Comparison of ENCODE assay signal across 23 cellular contexts in genomic region chr2:168538133-168538532, GRCh38.
DNase-seq lines count a peak whose midpoint lies in the region; ATAC-seq and TF ChIP-seq lines count a peak whose summit lies in the region.
"Had no signal": no experiment of that assay in that cellular context is flagged by ENCODE, and none has a peak within 500 bp of the region (broad histone marks: within the 10 kb centered on the region; RNA-seq: fewer than 3 reads in every experiment).

No MANE protein-coding gene starts in this region.

- H3K9me3 ChIP-seq in IMR-90 (ENCODE audit: control insufficient read depth, insufficient read depth, low read length) (peaks cover 4% of the 10 kb centered on the region; the same call in 1 of the 2 replicates), mucosa of descending colon (peaks cover 12% of the 10 kb centered on the region)

- H3K4ac ChIP-seq in IMR-90 (ENCODE audit: low read depth, low read length): no peak overlapping the region

- H3K9me1 ChIP-seq in IMR-90 (ENCODE audit: insufficient read depth, low read length): no peaks in the 10 kb centered on the region; the same call in 1 of the 2 replicates

- no peak for DNase-seq in activated CD4-positive, alpha-beta T cell treated with anti-CD3 and anti-CD28 coated beads for 36 hours
- DNase-seq in activated CD4-positive, alpha-beta T cell treated with anti-CD3 and anti-CD28 coated beads, Interleukin-2, amount 50 U/mL, for 48 hours: no peak
- DNase-seq in IMR-90 (no peak), mucosa of descending colon (no peak), NCI-H345 (lab: John Stamatoyannopoulos, UW) (no peak), SKM-1 (lab: John Stamatoyannopoulos, UW; ENCODE audit: unreplicated experiment) (no peak)
- no peak for DNase-seq in activated CD4-positive, alpha-beta memory T cell treated with anti-CD3 and anti-CD28 coated beads, Interleukin-2, amount 10 ng/mL, durations not matched to agents 7 days and 5 days
- DNase-seq: 8988T; activated effector memory CD4-positive, alpha-beta T cell treated with Interleukin-2 at 50 U/mL for 16 hours; amniotic stem cell; CD8-positive, alpha-beta T cell; esophagus squamous epithelium; KG1; NCI-H1436; NCI-H510A; PC-3; SHP77 treated with DMSO at 0.1 percent for 48 hours; stimulated activated CD4-positive, alpha-beta T cell treated with anti-CD3 and anti-CD28 coated beads, Interleukin-1b, Interleukin-23, amount 100 ng/mL, for 48 hours; T-helper 1 cell had no signal

- H3K4me1 ChIP-seq in IMR-90 (ENCODE audit: control insufficient read depth, insufficient read depth, low read length): no peaks in the 10 kb centered on the region; the same call in 1 of the 2 replicates
- peaks cover 9% of the 10 kb centered on the region for H3K4me1 ChIP-seq in mucosa of descending colon (ENCODE audit: low read depth)

- H2BK20ac ChIP-seq in IMR-90 (ENCODE audit: low read depth, low read length): 0 out of 2 replicates have a peak overlapping the region, but pooled peaks have one; percentile 39

- H3K14ac ChIP-seq in IMR-90 (replicated peaks; ENCODE audit: low read depth, low read length): no peak overlapping the region

- H3K27ac Mint-ChIP-seq in activated CD4-positive, alpha-beta T cell treated with anti-CD3 and anti-CD28 coated beads for 36 hours: peak overlapping the region; percentile 41
- no peak overlapping the region for H3K27ac Mint-ChIP-seq in activated CD4-positive, alpha-beta memory T cell treated with anti-CD3 and anti-CD28 coated beads, Interleukin-2, amount 10 ng/mL, durations not matched to agents 7 days and 5 days
- H3K27ac Mint-ChIP-seq: CD8-positive, alpha-beta T cell had no signal

- no peak overlapping the region for H2AK5ac ChIP-seq in IMR-90 (ENCODE audit: low read depth, low read length)

- in situ Hi-C loops in IMR-90 (cut with MboI; ENCODE audit: low sequenced_read_pairs): no loop called here

- no peak overlapping the region for H3K56ac ChIP-seq in IMR-90 (ENCODE audit: extremely low read depth, insufficient read depth, low read length)

- no peak overlapping the region for H3K4me3 ChIP-seq in IMR-90 (ENCODE audit: insufficient read depth, low read depth, low read length)
- no peak overlapping the region for H3K4me3 ChIP-seq in mucosa of descending colon
- H3K4me3 ChIP-seq: cardiac muscle cell, coronary artery, esophagus squamous epithelium, suprapubic skin had no signal

- H3K9me3 Mint-ChIP-seq in activated CD4-positive, alpha-beta T cell treated with anti-CD3 and anti-CD28 coated beads for 36 hours (ENCODE audit: low read depth): peaks cover 22% of the 10 kb centered on the region
- peaks cover 22% of the 10 kb centered on the region for H3K9me3 Mint-ChIP-seq in activated CD4-positive, alpha-beta memory T cell treated with anti-CD3 and anti-CD28 coated beads, Interleukin-2, amount 10 ng/mL, durations not matched to agents 7 days and 5 days

- H3K36me3 ChIP-seq in IMR-90 (ENCODE audit: control insufficient read depth, insufficient read depth, low read length) (no peaks in the 10 kb centered on the region), mucosa of descending colon (ENCODE audit: low read depth) (no peaks in the 10 kb centered on the region)
- H3K36me3 ChIP-seq: cardiac muscle cell, esophagus squamous epithelium, suprapubic skin had no signal

- WGBS in IMR-90 (ENCODE audit: extremely low coverage in 2 of 2, insufficient read length in 1 of 2), 2 experiments: no CpG with 5 or more reads among the region's 1 CpG

- BruUV-seq in IMR-90 (replicated peaks; lab: Mats Ljungman, UMichigan): no TSS peak

- TF ChIP-seq CTCF in IMR-90 (conservative IDR thresholded peaks at IDR 0.05; ENCODE audit: low read depth, low read length) (no peak), mucosa of descending colon (IDR thresholded peaks at IDR 0.05) (no peak)

- H3K23ac ChIP-seq in IMR-90 (ENCODE audit: low read depth, low read length): no peak overlapping the region

- no peak overlapping the region for H4K8ac ChIP-seq in IMR-90 (ENCODE audit: low read depth in 2 of 2, low read length in 2 of 2)

- no peak overlapping the region for H3K9ac ChIP-seq in IMR-90 (ENCODE audit: low read depth, low read length)

- H3K4me1 Mint-ChIP-seq in activated CD4-positive, alpha-beta T cell treated with anti-CD3 and anti-CD28 coated beads for 36 hours: peaks cover 55% of the 10 kb centered on the region
- peaks cover 37% of the 10 kb centered on the region for H3K4me1 Mint-ChIP-seq in activated CD4-positive, alpha-beta memory T cell treated with anti-CD3 and anti-CD28 coated beads, Interleukin-2, amount 10 ng/mL, durations not matched to agents 7 days and 5 days

- H3K27me3 ChIP-seq in IMR-90 (ENCODE audit: control insufficient read depth, insufficient read depth, low read length): no peaks in the 10 kb centered on the region
- H3K27me3 ChIP-seq: cardiac muscle cell, esophagus squamous epithelium, suprapubic skin had no signal

- TF ChIP-seq POLR2A in IMR-90 (IDR thresholded peaks at IDR 0.05; ENCODE audit: low read depth, low read length): no peak

- H2AK9ac ChIP-seq in IMR-90 (replicated peaks; ENCODE audit: low read depth, low read length, poor library complexity): no peak overlapping the region

- POLR2A ChIA-PET in activated CD4-positive, alpha-beta T cell treated with anti-CD3 and anti-CD28 coated beads for 36 hours (lab: Charles Lee): no interaction called here
- POLR2A ChIA-PET in IMR-90 (lab: Charles Lee; ENCODE audit: unreplicated experiment): no interaction called here
- POLR2A ChIA-PET in activated CD4-positive, alpha-beta memory T cell treated with anti-CD3 and anti-CD28 coated beads, Interleukin-2, amount 10 ng/mL, durations not matched to agents 7 days and 5 days (lab: Charles Lee): no interaction called here

- no peak overlapping the region for H2AFZ ChIP-seq in IMR-90 (replicated peaks; ENCODE audit: low read length, poor library complexity)

- CTCF ChIA-PET in activated CD4-positive, alpha-beta T cell treated with anti-CD3 and anti-CD28 coated beads for 36 hours (lab: Charles Lee): no interaction called here
- CTCF ChIA-PET in IMR-90 (lab: Yijun Ruan, JAX): interaction anchor here (1.2 kb wide), 1 partner anchor 67 kb away, joined by 12 read pairs; no protein-coding TSS in a partner anchor
- CTCF ChIA-PET in activated CD4-positive, alpha-beta memory T cell treated with anti-CD3 and anti-CD28 coated beads, Interleukin-2, amount 10 ng/mL, durations not matched to agents 7 days and 5 days (lab: Charles Lee): no interaction called here

- ATAC-seq in activated CD4-positive, alpha-beta T cell treated with anti-CD3 and anti-CD28 coated beads for 36 hours: no peak
- ATAC-seq in IMR-90 (ENCODE audit: low read depth): no peak
- peak; percentile 5 for ATAC-seq in mucosa of descending colon
- ATAC-seq: CD8-positive, alpha-beta T cell; PC-3 had no signal

- H3K79me1 ChIP-seq in IMR-90 (ENCODE audit: low read depth in 1 of 2, low read length in 2 of 2): no peaks in the 10 kb centered on the region

- no peaks in the 10 kb centered on the region for H3K27me3 Mint-ChIP-seq in activated CD4-positive, alpha-beta T cell treated with anti-CD3 and anti-CD28 coated beads for 36 hours
- H3K27me3 Mint-ChIP-seq in activated CD4-positive, alpha-beta memory T cell treated with anti-CD3 and anti-CD28 coated beads, Interleukin-2, amount 10 ng/mL, durations not matched to agents 7 days and 5 days: no peaks in the 10 kb centered on the region

- H3K36me3 Mint-ChIP-seq in activated CD4-positive, alpha-beta T cell treated with anti-CD3 and anti-CD28 coated beads for 36 hours (ENCODE audit: low read depth): peaks cover 32% of the 10 kb centered on the region
- H3K36me3 Mint-ChIP-seq in activated CD4-positive, alpha-beta memory T cell treated with anti-CD3 and anti-CD28 coated beads, Interleukin-2, amount 10 ng/mL, durations not matched to agents 7 days and 5 days (ENCODE audit: low read depth): peaks cover 24% of the 10 kb centered on the region

- no peak overlapping the region for H2BK15ac ChIP-seq in IMR-90 (ENCODE audit: low read depth, low read length)

- no peak overlapping the region for H3K27ac ChIP-seq in IMR-90 (ENCODE audit: insufficient read depth, low read length)
- H3K27ac ChIP-seq in angular gyrus (ENCODE audit: low read depth, low read length): peak overlapping the region; percentile 55
- H3K27ac ChIP-seq: cardiac muscle cell, coronary artery, esophagus squamous epithelium, suprapubic skin had no signal

- no peak overlapping the region for H2BK5ac ChIP-seq in IMR-90 (ENCODE audit: low read depth, low read length, poor library complexity, severe bottlenecking)

- no peak for TF ChIP-seq RAD21 in IMR-90 (IDR thresholded peaks at IDR 0.05; ENCODE audit: low read length)

- H3K4me2 ChIP-seq in IMR-90 (ENCODE audit: low read depth, low read length): no peak overlapping the region

- H2BK120ac ChIP-seq in IMR-90 (ENCODE audit: low read depth, low read length): no peak overlapping the region

- no peak overlapping the region for H3K4me3 Mint-ChIP-seq in activated CD4-positive, alpha-beta T cell treated with anti-CD3 and anti-CD28 coated beads for 36 hours
- H3K4me3 Mint-ChIP-seq in activated CD4-positive, alpha-beta memory T cell treated with anti-CD3 and anti-CD28 coated beads, Interleukin-2, amount 10 ng/mL, durations not matched to agents 7 days and 5 days: no peak overlapping the region
- H3K4me3 Mint-ChIP-seq: CD8-positive, alpha-beta T cell had no signal

- H4K20me1 ChIP-seq in IMR-90 (ENCODE audit: insufficient read depth, low read length): no peaks in the 10 kb centered on the region

- intact Hi-C loops in activated CD4-positive, alpha-beta T cell treated with anti-CD3 and anti-CD28 coated beads for 36 hours (cut with DNase I, micrococcal nuclease): no loop called here
- intact Hi-C loops in IMR-90 (cut with micrococcal nuclease) (no loop called here), mucosa of descending colon (cut with DNase I, micrococcal nuclease) (no loop called here)

- H3K18ac ChIP-seq in IMR-90 (ENCODE audit: low read depth, low read length): no peak overlapping the region

- H4K5ac ChIP-seq in IMR-90 (ENCODE audit: low read depth, low read length): no peak overlapping the region

- dilution Hi-C loops in IMR-90 (cut with HindIII; ENCODE audit: low sequenced_read_pairs, unreplicated experiment): no loop called here

- H4K91ac ChIP-seq in IMR-90 (ENCODE audit: insufficient read depth, low read depth, low read length): no peak overlapping the region

TF ChIP-seq in IMR-90, 13 proteins besides CTCF, POLR2A, EP300 and RAD21 (continues in another document):
- TF ChIP-seq NFE2L2 (IDR thresholded peaks at IDR 0.05; ENCODE audit: low read depth, low read length) (no peak), RCOR1 (IDR thresholded peaks at IDR 0.05; ENCODE audit: insufficient replicate concordance, low read length) (no peak), MAZ (IDR thresholded peaks at IDR 0.05; ENCODE audit: borderline replicate concordance, low read depth, low read length) (no peak)
